ENCODE assay signal across 11 cellular contexts in genomic region chr5:60494635-60495034, GRCh38.
A peak's percentile ranks its signal among the peaks of the same experiment; 100 is the strongest.
DNase-seq lines count a peak whose midpoint lies in the region; ATAC-seq and TF ChIP-seq lines count a peak whose summit lies in the region.
"Had no signal": no experiment of that assay in that cellular context is flagged by ENCODE, and none has a peak within 500 bp of the region (broad histone marks: within the 10 kb centered on the region; RNA-seq: fewer than 3 reads in every experiment).

No MANE protein-coding gene starts in this region.

- peak overlapping the region; percentile 29 for H3K27ac ChIP-seq in angular gyrus (ENCODE audit: low read depth, low read length)
- H3K27ac ChIP-seq: prostate gland had no signal

- intact Hi-C loops in posterior vena cava (cut with DNase I): no loop called here

- no peak for TF ChIP-seq CTCF in GM10266 (IDR thresholded peaks at IDR 0.05; ENCODE audit: control insufficient read depth, insufficient read depth, low read depth, missing control alignments)

- DNase-seq in GM10266 (ENCODE audit: extremely low spot score) (peak; percentile 20), posterior vena cava (ENCODE audit: low spot score) (no peak), NCI-H774 (lab: John Stamatoyannopoulos, UW) (no peak), NCI-H146 treated with DMSO at 0.1 percent for 48 hours (lab: John Stamatoyannopoulos, UW; ENCODE audit: unreplicated experiment) (no peak)
- DNase-seq in stimulated activated CD4-positive, alpha-beta T cell treated with anti-CD3 and anti-CD28 coated beads, Interleukin-2, amount 100 ng/mL, for 24 hours: no peak
- DNase-seq: DMS79 treated with DMSO at 0.1 percent for 48 hours, NCI-H345 had no signal

- ATAC-seq in GM19467 (IDR thresholded peaks at IDR 0.05; ENCODE audit: unreplicated experiment): peak; percentile 68
- ATAC-seq in HG02884 (IDR thresholded peaks at IDR 0.05; ENCODE audit: unreplicated experiment): peak; percentile 85
